ENCODE assay signal across 3 cellular contexts in the genomic region with DNA sequence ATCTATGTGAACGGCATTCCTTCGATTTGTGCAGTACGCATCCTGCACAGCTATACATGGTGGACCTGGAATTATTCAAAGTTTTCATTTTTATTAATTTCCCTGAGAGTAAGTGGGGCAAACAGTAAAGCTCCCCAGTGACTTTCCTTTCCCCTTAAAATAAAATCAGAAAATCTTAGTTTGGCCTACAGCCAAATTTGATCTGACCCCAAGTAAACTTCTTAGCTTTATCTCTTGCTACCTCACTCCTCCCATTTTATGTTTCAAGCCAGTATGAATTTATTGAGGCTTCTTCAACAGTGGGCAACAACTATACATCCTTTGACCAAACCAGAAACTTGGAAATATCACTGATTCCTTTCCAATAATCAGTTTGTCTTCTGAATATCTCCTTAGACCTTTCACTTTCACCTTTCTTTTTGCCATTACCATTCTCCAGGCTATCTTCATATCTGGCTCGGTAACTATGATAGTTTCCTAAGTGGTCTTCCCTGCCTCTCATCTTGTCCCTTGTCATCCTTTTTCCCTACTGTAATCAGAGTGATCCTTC.
A peak's percentile ranks its signal among the peaks of the same experiment; 100 is the strongest.
TF ChIP-seq lines count a peak whose summit lies in the region.

No MANE protein-coding gene starts in this region.

TF ChIP-seq in GM23338, 12 proteins besides CTCF, POLR2A, EP300 and RAD21:
- no peak for TF ChIP-seq EZH2 (IDR thresholded peaks at IDR 0.05; ENCODE audit: low read depth, unreplicated experiment)
- no peak for TF ChIP-seq NANOG (IDR thresholded peaks at IDR 0.05; ENCODE audit: borderline replicate concordance)
- no peak for TF ChIP-seq JUNB (IDR thresholded peaks at IDR 0.05; ENCODE audit: unreplicated experiment)
- no peak for TF ChIP-seq ZNF114 (CRISPR knock-in tag; IDR thresholded peaks at IDR 0.05)
- TF ChIP-seq STAT1 (IDR thresholded peaks at IDR 0.05; ENCODE audit: unreplicated experiment) = no peak
- TF ChIP-seq, protein P1, sequence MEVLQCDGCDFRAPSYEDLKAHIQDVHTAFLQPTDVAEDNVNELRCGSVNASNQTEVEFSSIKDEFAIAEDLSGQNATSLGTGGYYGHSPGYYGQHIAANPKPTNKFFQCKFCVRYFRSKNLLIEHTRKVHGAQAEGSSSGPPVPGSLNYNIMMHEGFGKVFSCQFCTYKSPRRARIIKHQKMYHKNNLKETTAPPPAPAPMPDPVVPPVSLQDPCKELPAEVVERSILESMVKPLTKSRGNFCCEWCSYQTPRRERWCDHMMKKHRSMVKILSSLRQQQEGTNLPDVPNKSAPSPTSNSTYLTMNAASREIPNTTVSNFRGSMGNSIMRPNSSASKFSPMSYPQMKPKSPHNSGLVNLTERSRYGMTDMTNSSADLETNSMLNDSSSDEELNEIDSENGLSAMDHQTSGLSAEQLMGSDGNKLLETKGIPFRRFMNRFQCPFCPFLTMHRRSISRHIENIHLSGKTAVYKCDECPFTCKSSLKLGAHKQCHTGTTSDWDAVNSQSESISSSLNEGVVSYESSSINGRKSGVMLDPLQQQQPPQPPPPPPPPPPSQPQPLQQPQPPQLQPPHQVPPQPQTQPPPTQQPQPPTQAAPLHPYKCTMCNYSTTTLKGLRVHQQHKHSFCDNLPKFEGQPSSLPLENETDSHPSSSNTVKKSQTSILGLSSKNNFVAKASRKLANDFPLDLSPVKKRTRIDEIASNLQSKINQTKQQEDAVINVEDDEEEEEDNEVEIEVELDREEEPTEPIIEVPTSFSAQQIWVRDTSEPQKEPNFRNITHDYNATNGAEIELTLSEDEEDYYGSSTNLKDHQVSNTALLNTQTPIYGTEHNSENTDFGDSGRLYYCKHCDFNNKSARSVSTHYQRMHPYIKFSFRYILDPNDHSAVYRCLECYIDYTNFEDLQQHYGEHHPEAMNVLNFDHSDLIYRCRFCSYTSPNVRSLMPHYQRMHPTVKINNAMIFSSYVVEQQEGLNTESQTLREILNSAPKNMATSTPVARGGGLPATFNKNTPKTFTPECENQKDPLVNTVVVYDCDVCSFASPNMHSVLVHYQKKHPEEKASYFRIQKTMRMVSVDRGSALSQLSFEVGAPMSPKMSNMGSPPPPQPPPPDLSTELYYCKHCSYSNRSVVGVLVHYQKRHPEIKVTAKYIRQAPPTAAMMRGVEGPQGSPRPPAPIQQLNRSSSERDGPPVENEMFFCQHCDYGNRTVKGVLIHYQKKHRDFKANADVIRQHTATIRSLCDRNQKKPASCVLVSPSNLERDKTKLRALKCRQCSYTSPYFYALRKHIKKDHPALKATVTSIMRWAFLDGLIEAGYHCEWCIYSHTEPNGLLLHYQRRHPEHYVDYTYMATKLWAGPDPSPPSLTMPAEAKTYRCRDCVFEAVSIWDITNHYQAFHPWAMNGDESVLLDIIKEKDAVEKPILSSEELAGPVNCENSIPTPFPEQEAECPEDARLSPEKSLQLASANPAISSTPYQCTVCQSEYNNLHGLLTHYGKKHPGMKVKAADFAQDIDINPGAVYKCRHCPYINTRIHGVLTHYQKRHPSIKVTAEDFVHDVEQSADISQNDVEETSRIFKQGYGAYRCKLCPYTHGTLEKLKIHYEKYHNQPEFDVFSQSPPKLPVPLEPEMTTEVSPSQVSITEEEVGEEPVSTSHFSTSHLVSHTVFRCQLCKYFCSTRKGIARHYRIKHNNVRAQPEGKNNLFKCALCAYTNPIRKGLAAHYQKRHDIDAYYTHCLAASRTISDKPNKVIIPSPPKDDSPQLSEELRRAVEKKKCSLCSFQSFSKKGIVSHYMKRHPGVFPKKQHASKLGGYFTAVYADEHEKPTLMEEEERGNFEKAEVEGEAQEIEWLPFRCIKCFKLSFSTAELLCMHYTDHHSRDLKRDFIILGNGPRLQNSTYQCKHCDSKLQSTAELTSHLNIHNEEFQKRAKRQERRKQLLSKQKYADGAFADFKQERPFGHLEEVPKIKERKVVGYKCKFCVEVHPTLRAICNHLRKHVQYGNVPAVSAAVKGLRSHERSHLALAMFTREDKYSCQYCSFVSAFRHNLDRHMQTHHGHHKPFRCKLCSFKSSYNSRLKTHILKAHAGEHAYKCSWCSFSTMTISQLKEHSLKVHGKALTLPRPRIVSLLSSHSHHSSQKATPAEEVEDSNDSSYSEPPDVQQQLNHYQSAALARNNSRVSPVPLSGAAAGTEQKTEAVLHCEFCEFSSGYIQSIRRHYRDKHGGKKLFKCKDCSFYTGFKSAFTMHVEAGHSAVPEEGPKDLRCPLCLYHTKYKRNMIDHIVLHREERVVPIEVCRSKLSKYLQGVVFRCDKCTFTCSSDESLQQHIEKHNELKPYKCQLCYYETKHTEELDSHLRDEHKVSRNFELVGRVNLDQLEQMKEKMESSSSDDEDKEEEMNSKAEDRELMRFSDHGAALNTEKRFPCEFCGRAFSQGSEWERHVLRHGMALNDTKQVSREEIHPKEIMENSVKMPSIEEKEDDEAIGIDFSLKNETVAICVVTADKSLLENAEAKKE (CRISPR knock-in tag; IDR thresholded peaks at IDR 0.05) = no peak
TF ChIP-seq in GM23338: peak in this region for 0.

TF ChIP-seq in HEK293, 187 proteins besides CTCF, POLR2A, EP300 and RAD21:
- no peak for TF ChIP-seq HOXA7 (CRISPR knock-in tag; IDR thresholded peaks at IDR 0.05; ENCODE audit: borderline replicate concordance)
- TF ChIP-seq PRDM1 (tag by site-specific recombination; IDR thresholded peaks at IDR 0.05) = peak; percentile 69

TF ChIP-seq in K562, 482 proteins besides CTCF, POLR2A, EP300 and RAD21 (continues in another document):
- TF ChIP-seq CTBP1 (IDR thresholded peaks at IDR 0.05; ENCODE audit: borderline replicate concordance) (no peak), GATA2 (CRISPR knock-in tag; IDR thresholded peaks at IDR 0.05) (0 out of 2 replicates have a peak, but pooled peaks have one; percentile 6), ZMIZ1 (IDR thresholded peaks at IDR 0.05; ENCODE audit: low read depth in 2 of 2, low read length in 2 of 2) (no peak), PHB2 (IDR thresholded peaks at IDR 0.05; ENCODE audit: low read depth) (no peak), TAF7 (tag; IDR thresholded peaks at IDR 0.05) (no peak), NR1H2 (CRISPR knock-in tag; IDR thresholded peaks at IDR 0.05) (0 out of 2 replicates have a peak, but pooled peaks have one; percentile 56), ARID1B (IDR thresholded peaks at IDR 0.05) (peak; percentile 22; the same call in 1 of the 2 replicates), GABPB1 (CRISPR knock-in tag; IDR thresholded peaks at IDR 0.05) (no peak), PCBP1 (IDR thresholded peaks at IDR 0.05; ENCODE audit: low read depth, low read length, poor library complexity, severe bottlenecking) (no peak), PRPF4 (IDR thresholded peaks at IDR 0.05; ENCODE audit: insufficient read depth, low read depth, low read length, poor library complexity, severe bottlenecking) (no peak), THAP12 (CRISPR knock-in tag; IDR thresholded peaks at IDR 0.05) (no peak), NFE2 (IDR thresholded peaks at IDR 0.05; ENCODE audit: low read depth) (no peak), LEF1 (IDR thresholded peaks at IDR 0.05) (0 out of 2 replicates have a peak, but pooled peaks have one; percentile 28), ZNF785 (CRISPR knock-in tag; IDR thresholded peaks at IDR 0.05) (no peak), ATF2 (CRISPR knock-in tag; IDR thresholded peaks at IDR 0.05) (no peak), NFIX (CRISPR knock-in tag; IDR thresholded peaks at IDR 0.05; ENCODE audit: low read depth) (peak; percentile 84), ZNF79 (CRISPR knock-in tag; IDR thresholded peaks at IDR 0.05; ENCODE audit: low read depth) (no peak)
- TF ChIP-seq, protein P2, sequence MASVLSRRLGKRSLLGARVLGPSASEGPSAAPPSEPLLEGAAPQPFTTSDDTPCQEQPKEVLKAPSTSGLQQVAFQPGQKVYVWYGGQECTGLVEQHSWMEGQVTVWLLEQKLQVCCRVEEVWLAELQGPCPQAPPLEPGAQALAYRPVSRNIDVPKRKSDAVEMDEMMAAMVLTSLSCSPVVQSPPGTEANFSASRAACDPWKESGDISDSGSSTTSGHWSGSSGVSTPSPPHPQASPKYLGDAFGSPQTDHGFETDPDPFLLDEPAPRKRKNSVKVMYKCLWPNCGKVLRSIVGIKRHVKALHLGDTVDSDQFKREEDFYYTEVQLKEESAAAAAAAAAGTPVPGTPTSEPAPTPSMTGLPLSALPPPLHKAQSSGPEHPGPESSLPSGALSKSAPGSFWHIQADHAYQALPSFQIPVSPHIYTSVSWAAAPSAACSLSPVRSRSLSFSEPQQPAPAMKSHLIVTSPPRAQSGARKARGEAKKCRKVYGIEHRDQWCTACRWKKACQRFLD (CRISPR knock-in tag; IDR thresholded peaks at IDR 0.05) = no peak
- TF ChIP-seq, protein P3, sequence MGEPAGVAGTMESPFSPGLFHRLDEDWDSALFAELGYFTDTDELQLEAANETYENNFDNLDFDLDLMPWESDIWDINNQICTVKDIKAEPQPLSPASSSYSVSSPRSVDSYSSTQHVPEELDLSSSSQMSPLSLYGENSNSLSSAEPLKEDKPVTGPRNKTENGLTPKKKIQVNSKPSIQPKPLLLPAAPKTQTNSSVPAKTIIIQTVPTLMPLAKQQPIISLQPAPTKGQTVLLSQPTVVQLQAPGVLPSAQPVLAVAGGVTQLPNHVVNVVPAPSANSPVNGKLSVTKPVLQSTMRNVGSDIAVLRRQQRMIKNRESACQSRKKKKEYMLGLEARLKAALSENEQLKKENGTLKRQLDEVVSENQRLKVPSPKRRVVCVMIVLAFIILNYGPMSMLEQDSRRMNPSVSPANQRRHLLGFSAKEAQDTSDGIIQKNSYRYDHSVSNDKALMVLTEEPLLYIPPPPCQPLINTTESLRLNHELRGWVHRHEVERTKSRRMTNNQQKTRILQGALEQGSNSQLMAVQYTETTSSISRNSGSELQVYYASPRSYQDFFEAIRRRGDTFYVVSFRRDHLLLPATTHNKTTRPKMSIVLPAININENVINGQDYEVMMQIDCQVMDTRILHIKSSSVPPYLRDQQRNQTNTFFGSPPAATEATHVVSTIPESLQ (CRISPR knock-in tag; IDR thresholded peaks at IDR 0.05) = no peak
